In the genomic region with DNA sequence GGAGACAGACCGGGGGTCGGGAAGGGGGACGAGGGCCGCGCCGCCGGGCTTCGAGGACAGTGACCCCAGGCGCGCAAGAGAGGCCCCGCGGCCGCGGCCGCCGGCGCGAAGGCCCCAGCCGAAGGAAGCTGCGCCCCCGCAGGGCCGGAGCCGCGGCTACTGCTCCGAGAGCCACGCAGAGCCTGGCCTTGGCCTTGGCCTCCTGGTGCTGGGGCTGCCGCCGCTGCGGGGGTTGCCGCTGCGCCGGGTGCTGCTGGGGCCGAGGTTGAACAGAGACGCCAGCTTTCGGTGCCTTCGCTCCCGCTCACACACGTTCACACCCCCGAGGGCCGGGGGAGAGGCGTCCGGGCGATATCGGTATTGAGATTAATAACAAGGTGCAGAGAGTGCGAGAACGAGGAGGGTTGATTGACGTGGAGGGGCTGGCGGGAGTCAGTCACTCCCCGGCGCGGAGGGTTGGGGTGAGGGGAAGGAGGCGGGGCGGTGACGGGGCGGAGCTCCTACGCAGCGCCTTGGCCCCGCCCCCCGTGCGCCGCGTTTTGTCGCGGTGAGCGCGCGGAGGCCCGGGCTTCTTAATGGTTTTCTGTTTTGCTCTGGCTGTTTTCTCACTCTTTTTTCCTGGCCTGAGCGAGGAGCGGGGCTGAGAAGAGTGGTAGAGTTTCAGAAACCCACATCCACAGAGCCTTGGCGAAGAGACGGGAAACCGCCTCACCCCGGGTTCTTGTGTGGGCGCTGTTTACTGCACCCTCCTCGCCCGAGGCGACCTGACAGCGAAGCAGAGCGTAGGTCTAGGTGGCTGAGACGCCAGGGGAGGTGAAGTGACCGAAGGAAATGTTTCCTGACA, we compare ENCODE assay signal across 8 cellular contexts. TPM values are rescaled to one million over a fixed set of nuclear protein-coding genes. Genes with fewer than 3 reads are reported as not detected.
DNase-seq lines count a peak whose midpoint lies in the region; ATAC-seq and TF ChIP-seq lines count a peak whose summit lies in the region.

No MANE protein-coding gene starts in this region.

- 0 out of 2 replicates have a peak, but pooled peaks have one; percentile 10 for TF ChIP-seq CTCF in AG10803 (conservative IDR thresholded peaks at IDR 0.05; ENCODE audit: low read length)
- TF ChIP-seq CTCF in kidney epithelial cell (IDR thresholded peaks at IDR 0.05; ENCODE audit: insufficient read depth, low read length, poor library complexity, severe bottlenecking): no peak

- ATAC-seq in GM18909 (IDR thresholded peaks at IDR 0.05; ENCODE audit: poor library complexity, unreplicated experiment) (peak; percentile 85), HG03159 (IDR thresholded peaks at IDR 0.05; ENCODE audit: unreplicated experiment) (peak; percentile 72)
- peak; percentile 70 for ATAC-seq in central memory CD8-positive, alpha-beta T cell (replicated peaks; ENCODE audit: extremely low read depth, poor library complexity, severe bottlenecking)

- peak overlapping the region; percentile 84 for H3K4me3 ChIP-seq in AG10803 (ENCODE audit: low read length)
- H3K4me3 ChIP-seq in kidney epithelial cell (ENCODE audit: low read depth, low read length): peak overlapping the region; percentile 95

- peak overlapping the region; percentile 93 for H3K4me3 Mint-ChIP-seq in central memory CD8-positive, alpha-beta T cell

- no peaks in the 10 kb centered on the region for H3K27me3 Mint-ChIP-seq in central memory CD8-positive, alpha-beta T cell

- peak overlapping the region; percentile 99 for H3K27ac Mint-ChIP-seq in central memory CD8-positive, alpha-beta T cell (ENCODE audit: low read depth)

- peaks cover 57% of the 10 kb centered on the region for H3K4me1 Mint-ChIP-seq in central memory CD8-positive, alpha-beta T cell

- peaks cover 48% of the 10 kb centered on the region for H3K36me3 Mint-ChIP-seq in central memory CD8-positive, alpha-beta T cell (ENCODE audit: insufficient read depth)

- H3K36me3 ChIP-seq in kidney epithelial cell (ENCODE audit: control insufficient read depth, insufficient read depth, low read length): no peaks in the 10 kb centered on the region

- no peaks in the 10 kb centered on the region for H3K27me3 ChIP-seq in kidney epithelial cell (ENCODE audit: control insufficient read depth, insufficient read depth, low read length)

- no peaks in the 10 kb centered on the region for H3K9me3 Mint-ChIP-seq in central memory CD8-positive, alpha-beta T cell

- DNase-seq in AG10803 (ENCODE audit: low read depth) (peak; percentile 74), NCI-H226 (peak; percentile 65), kidney epithelial cell (ENCODE audit: low read depth) (peak; percentile 34)
- DNase-seq in activated CD4-positive, CD25-positive, alpha-beta regulatory T cell treated with anti-CD3 and anti-CD28 coated beads, Interleukin-2, amount 50 U/mL, for 16 hours (ENCODE audit: low read depth, low spot score): peak; percentile 86
- DNase-seq in central memory CD8-positive, alpha-beta T cell (ENCODE audit: low spot score in 2 of 2): peak; percentile 94 to 95
- DNase-seq in stimulated activated CD4-positive, alpha-beta T cell treated with anti-CD3 and anti-CD28 coated beads, Interleukin-15, amount 100 ng/mL, for 48 hours (ENCODE audit: low read depth in 2 of 2): peak; percentile 92 to 93

RNA-seq across cellular contexts. Expression of gene CNOT6L, which starts 0.9 kb away (rescaled TPM):
- total RNA-seq in kidney epithelial cell: 11.8 and 15.8 TPM in 2 replicates

RNA-seq across cellular contexts. Expression of gene MRPL1, which starts 42.6 kb away (rescaled TPM):
- 32.0 and 35.8 TPM in 2 replicates for total RNA-seq in kidney epithelial cell

Comparison
In these comparisons a context has a peak if more than half of its experiments do, and no peak if none do; other contexts are left out.
1. Peak in every context shown above with its lines: DNase-seq, ATAC-seq and H3K4me3 ChIP-seq.
2. DNase-seq: peak in every context shown above with its lines; median percentile 94 in central memory CD8-positive, alpha-beta T cell; 92 in stimulated activated CD4-positive, alpha-beta T cell treated with anti-CD3 and anti-CD28 coated beads, Interleukin-15, amount 100 ng/mL, for 48 hours; 86 in activated CD4-positive, CD25-positive, alpha-beta regulatory T cell treated with anti-CD3 and anti-CD28 coated beads, Interleukin-2, amount 50 U/mL, for 16 hours; 74 in AG10803; 65 in NCI-H226; 34 in kidney epithelial cell.